1 cellular context compared by ENCODE assay signal in the genomic region with DNA sequence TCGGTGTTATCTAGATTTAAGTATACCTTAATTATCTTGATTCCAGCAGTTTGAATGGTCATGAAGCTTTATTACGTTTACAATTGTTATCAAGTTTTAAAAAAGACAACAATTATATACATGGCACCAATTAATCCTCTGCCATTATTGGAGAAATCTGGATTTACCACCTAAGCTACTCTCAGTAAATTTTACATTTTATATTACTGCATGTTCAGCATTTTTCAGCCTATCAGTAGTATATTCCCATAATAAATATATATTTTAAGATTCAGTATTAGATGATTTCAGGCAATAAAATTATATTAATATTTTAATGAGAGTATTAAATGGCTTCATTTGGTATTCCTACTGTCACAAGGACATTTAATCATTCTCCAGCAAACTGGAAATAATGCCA.
TF ChIP-seq lines count a peak whose summit lies in the region.

No MANE protein-coding gene starts in this region.

TF ChIP-seq in HepG2, 621 proteins besides CTCF, POLR2A, EP300 and RAD21 (continued from another document):
- TF ChIP-seq, protein P1, sequence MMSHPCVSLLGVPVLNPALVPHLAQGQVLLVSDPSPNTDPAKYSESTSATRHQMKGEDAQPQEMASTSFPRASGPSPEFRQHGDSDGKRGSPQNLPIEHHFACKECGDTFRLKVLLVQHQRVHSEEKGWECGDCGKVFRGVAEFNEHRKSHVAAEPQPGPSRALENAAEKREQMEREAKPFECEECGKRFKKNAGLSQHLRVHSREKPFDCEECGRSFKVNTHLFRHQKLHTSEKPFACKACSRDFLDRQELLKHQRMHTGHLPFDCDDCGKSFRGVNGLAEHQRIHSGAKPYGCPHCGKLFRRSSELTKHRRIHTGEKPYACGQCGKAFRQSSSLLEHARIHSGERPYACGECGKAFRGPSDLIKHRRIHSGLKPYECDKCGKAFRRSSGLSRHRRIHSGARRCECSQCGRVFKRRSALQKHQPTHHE (CRISPR knock-in tag; IDR thresholded peaks at IDR 0.05; ENCODE audit: borderline replicate concordance): no peak
- no peak for TF ChIP-seq ZNF468 (CRISPR knock-in tag; IDR thresholded peaks at IDR 0.05)
- no peak for TF ChIP-seq KLF16 (CRISPR knock-in tag; IDR thresholded peaks at IDR 0.05)
- TF ChIP-seq, protein P2, sequence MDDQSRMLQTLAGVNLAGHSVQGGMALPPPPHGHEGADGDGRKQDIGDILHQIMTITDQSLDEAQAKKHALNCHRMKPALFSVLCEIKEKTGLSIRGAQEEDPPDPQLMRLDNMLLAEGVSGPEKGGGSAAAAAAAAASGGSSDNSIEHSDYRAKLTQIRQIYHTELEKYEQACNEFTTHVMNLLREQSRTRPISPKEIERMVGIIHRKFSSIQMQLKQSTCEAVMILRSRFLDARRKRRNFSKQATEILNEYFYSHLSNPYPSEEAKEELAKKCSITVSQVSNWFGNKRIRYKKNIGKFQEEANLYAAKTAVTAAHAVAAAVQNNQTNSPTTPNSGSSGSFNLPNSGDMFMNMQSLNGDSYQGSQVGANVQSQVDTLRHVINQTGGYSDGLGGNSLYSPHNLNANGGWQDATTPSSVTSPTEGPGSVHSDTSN (CRISPR knock-in tag; IDR thresholded peaks at IDR 0.05; ENCODE audit: borderline replicate concordance): no peak
- peak; percentile 17; the same call in 1 of the 2 replicates for TF ChIP-seq MAFF (IDR thresholded peaks at IDR 0.05; ENCODE audit: low read depth, low read length)
- no peak for TF ChIP-seq TBX3 (IDR thresholded peaks at IDR 0.05; ENCODE audit: borderline replicate concordance)
- TF ChIP-seq, protein P3, sequence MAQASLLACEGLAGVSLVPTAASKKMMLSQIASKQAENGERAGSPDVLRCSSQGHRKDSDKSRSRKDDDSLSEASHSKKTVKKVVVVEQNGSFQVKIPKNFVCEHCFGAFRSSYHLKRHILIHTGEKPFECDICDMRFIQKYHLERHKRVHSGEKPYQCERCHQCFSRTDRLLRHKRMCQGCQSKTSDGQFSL (CRISPR knock-in tag; IDR thresholded peaks at IDR 0.05): no peak
